Comparison of ENCODE assay signal across 21 cellular contexts in the genomic region with DNA sequence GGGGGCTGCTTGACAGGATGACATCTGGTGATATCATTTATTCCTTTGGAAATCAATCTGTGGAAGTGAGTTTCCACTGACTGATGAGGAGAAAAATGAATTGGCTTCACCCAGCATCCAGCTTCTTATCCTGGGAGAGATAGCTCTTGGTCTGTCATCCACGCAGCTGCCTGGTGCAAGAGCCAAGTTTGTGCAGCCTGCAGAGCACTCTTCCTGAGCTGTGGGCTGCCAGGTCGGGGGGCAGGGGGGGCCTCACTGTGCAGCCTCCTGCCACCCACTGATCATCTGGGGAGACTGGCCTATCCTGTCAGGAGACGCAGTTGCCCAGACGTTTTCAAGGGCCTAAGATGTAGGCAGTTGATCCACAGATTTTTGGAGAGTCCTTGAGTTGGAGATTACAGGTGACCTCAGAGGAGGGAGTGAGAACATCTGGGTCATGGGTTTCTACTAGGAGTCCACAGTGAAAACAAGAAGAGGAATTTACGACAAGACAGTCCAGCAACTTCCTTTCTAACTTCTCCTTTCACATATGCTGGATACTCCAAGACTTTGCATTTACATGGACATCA.
A peak's percentile ranks its signal among the peaks of the same experiment; 100 is the strongest.
DNase-seq lines count a peak whose midpoint lies in the region; ATAC-seq, FAIRE-seq and TF ChIP-seq lines count a peak whose summit lies in the region.
"Had no signal": no experiment of that assay in that cellular context is flagged by ENCODE, and none has a peak within 500 bp of the region (broad histone marks: within the 10 kb centered on the region; RNA-seq: fewer than 3 reads in every experiment).

No MANE protein-coding gene starts in this region.

- H3K4me1 ChIP-seq in OCI-LY3 (ENCODE audit: low read length): peaks cover 7% of the 10 kb centered on the region
- H3K4me1 ChIP-seq in neuronal stem cell (ENCODE audit: control insufficient read depth in 2 of 2, insufficient read depth in 1 of 2, low read depth in 1 of 2, low read length in 2 of 2): peaks cover 10 to 22% of the 10 kb centered on the region in 2 donors
- H3K4me1 ChIP-seq in pancreas: peaks cover 10 to 29% (median 19%) of the 10 kb centered on the region in 3 donors
- H3K4me1 ChIP-seq in ascending aorta: peaks cover under 1 to 15% of the 10 kb centered on the region in 2 donors

- H2BK5ac ChIP-seq in neuronal stem cell (ENCODE audit: low read length): no peak overlapping the region

- H4K8ac ChIP-seq in neuronal stem cell (ENCODE audit: low read depth, low read length): no peak overlapping the region

- no peak for FAIRE-seq in pancreas (lab: Jason Lieb, UNC)
- FAIRE-seq: GM12892, RCC 7860 had no signal

- intact Hi-C loops in pancreas (cut with DNase I) (no loop called here), ascending aorta (cut with DNase I) (no loop called here)

- no peak overlapping the region for H3K14ac ChIP-seq in neuronal stem cell (ENCODE audit: low read length)

- H4K20me1 ChIP-seq in OCI-LY3 (ENCODE audit: insufficient read depth, low read length): no peaks in the 10 kb centered on the region

- no peaks in the 10 kb centered on the region for H3K79me2 ChIP-seq in OCI-LY3 (ENCODE audit: low read length)

- DNase-seq in DMS79 treated with DMSO at 0.1 percent for 48 hours (lab: John Stamatoyannopoulos, UW) (peak; percentile 59), fibroblast of villous mesenchyme (ENCODE audit: low read depth) (peak; percentile 57), neuronal stem cell (ENCODE audit: low spot score) (no peak), pancreas (no peak), ascending aorta (ENCODE audit: low spot score in 2 of 2) (no peak)
- DNase-seq in stimulated activated naive CD4-positive, alpha-beta T cell (lab: John Stamatoyannopoulos, UW): no peak
- DNase-seq: Calu3; CD8-positive, alpha-beta T cell; DMS53; H7; NCI-H1417 treated with DMSO at 0.1 percent for 48 hours; NCI-H1930; NCI-H446 treated with DMSO at 0.1 percent for 48 hours; SIG-M5 had no signal

- H2BK15ac ChIP-seq in neuronal stem cell (ENCODE audit: low read length): no peak overlapping the region

- H3K23ac ChIP-seq in neuronal stem cell (ENCODE audit: low read depth, low read length, poor library complexity): no peak overlapping the region

- H3K4ac ChIP-seq in neuronal stem cell (ENCODE audit: low read length): no peak overlapping the region

- H2BK120ac ChIP-seq in neuronal stem cell (ENCODE audit: low read depth, low read length): no peak overlapping the region

- H3K36me3 ChIP-seq in OCI-LY3 (replicated peaks; ENCODE audit: low read depth, low read length): no peaks in the 10 kb centered on the region
- H3K36me3 ChIP-seq in neuronal stem cell (replicated peaks in 1 of 2; ENCODE audit: control insufficient read depth in 2 of 2, insufficient read depth in 2 of 2, low read length in 2 of 2): no peaks in the 10 kb centered on the region
- no peaks in the 10 kb centered on the region for H3K36me3 ChIP-seq in pancreas
- no peaks in the 10 kb centered on the region for H3K36me3 ChIP-seq in ascending aorta
- H3K36me3 ChIP-seq: BLaER1 treated with 17β-estradiol and CSF1 and Interleukin-3, amounts not matched to agents 10 nM and 100 nM had no signal

- H2AFZ ChIP-seq in OCI-LY3 (ENCODE audit: low read depth, low read length): no peak overlapping the region
- H2AFZ ChIP-seq in neuronal stem cell (ENCODE audit: low read length): no peak overlapping the region

- H2BK12ac ChIP-seq in neuronal stem cell (ENCODE audit: low read length): no peak overlapping the region

- no CpG with 5 or more reads among the region's 5 CpGs for WGBS in neuronal stem cell (ENCODE audit: extremely low coverage in 2 of 2, insufficient read length in 2 of 2, insufficient replicate concordance in 1 of 2), 2 donors
- WGBS in pancreas, 2 donors: 52 to 74% methylated on average over 5 of the region's 5 CpGs

- H3K79me1 ChIP-seq in neuronal stem cell (ENCODE audit: low read depth, low read length): no peaks in the 10 kb centered on the region

- H2AK5ac ChIP-seq in neuronal stem cell (ENCODE audit: low read depth, low read length): no peak overlapping the region

- 0 out of 2 replicates have a peak overlapping the region, but pooled peaks have one; percentile 6 for H3K4me2 ChIP-seq in OCI-LY3 (ENCODE audit: low read length)
- H3K4me2 ChIP-seq in neuronal stem cell (ENCODE audit: insufficient read depth, low read length, poor library complexity, severe bottlenecking): no peak overlapping the region
- H3K4me2 ChIP-seq: KMS-11 had no signal

- H3K4me3 ChIP-seq in OCI-LY3 (ENCODE audit: low read length) (no peak overlapping the region), fibroblast of villous mesenchyme (ENCODE audit: low read depth, low read length) (no peak overlapping the region), neuronal stem cell (ENCODE audit: low read length in 2 of 2) (no peak overlapping the region), pancreas (no peak overlapping the region), ascending aorta (no peak overlapping the region)
- H3K4me3 ChIP-seq: BLaER1 treated with 17β-estradiol and CSF1 and Interleukin-3, amounts not matched to agents 10 nM and 100 nM had no signal

- ATAC-seq in pancreas (no peak), GM19351 (IDR thresholded peaks at IDR 0.05; ENCODE audit: unreplicated experiment) (no peak)
- ATAC-seq: CD8-positive, alpha-beta T cell; SK-N-SH treated with all-trans-retinoic acid at 6 μM for 48 hours had no signal

- H3K27ac ChIP-seq in OCI-LY3 (ENCODE audit: low read length) (no peak overlapping the region), neuronal stem cell (replicated peaks; ENCODE audit: low read length) (no peak overlapping the region), pancreas (no peak overlapping the region), ascending aorta (no peak overlapping the region)
- H3K27ac ChIP-seq: BLaER1 treated with 17β-estradiol and CSF1 and Interleukin-3, amounts not matched to agents 10 nM and 100 nM; KMS-11 had no signal

- TF ChIP-seq CTCF in OCI-LY3 (IDR thresholded peaks at IDR 0.05; ENCODE audit: low read depth, low read length): no peak
- TF ChIP-seq CTCF in fibroblast of villous mesenchyme (IDR thresholded peaks at IDR 0.05; ENCODE audit: insufficient read depth, low read depth, low read length): no peak
- no peak for TF ChIP-seq CTCF in pancreas (IDR thresholded peaks at IDR 0.05)
- no peak for TF ChIP-seq CTCF in ascending aorta (IDR thresholded peaks at IDR 0.05)

- H3K9ac ChIP-seq in OCI-LY3 (ENCODE audit: low read length): no peak overlapping the region
- no peak overlapping the region for H3K9ac ChIP-seq in neuronal stem cell (ENCODE audit: low read depth, low read length, poor library complexity)
- H3K9ac ChIP-seq: BLaER1 treated with 17β-estradiol and CSF1 and Interleukin-3, amounts not matched to agents 10 nM and 100 nM; KMS-11 had no signal

- H3K9me3 ChIP-seq in OCI-LY3 (ENCODE audit: insufficient read depth, low read length) (no peaks in the 10 kb centered on the region), neuronal stem cell (replicated peaks in 1 of 2; ENCODE audit: control insufficient read depth in 2 of 2, insufficient read depth in 1 of 2, low read depth in 1 of 2, low read length in 2 of 2) (no peaks in the 10 kb centered on the region), pancreas (no peaks in the 10 kb centered on the region), ascending aorta (no peaks in the 10 kb centered on the region)
- H3K9me3 ChIP-seq: BLaER1 treated with 17β-estradiol and CSF1 and Interleukin-3, amounts not matched to agents 10 nM and 100 nM had no signal

- H3K27me3 ChIP-seq in OCI-LY3 (ENCODE audit: low read depth, low read length) (peaks cover 47% of the 10 kb centered on the region), neuronal stem cell (ENCODE audit: control insufficient read depth in 3 of 3, insufficient read depth in 3 of 3, low read depth in 1 of 3, low read length in 3 of 3) (no peaks in the 10 kb centered on the region), pancreas (no peaks in the 10 kb centered on the region), ascending aorta (no peaks in the 10 kb centered on the region)

- H4K91ac ChIP-seq in neuronal stem cell (ENCODE audit: low read depth, low read length, poor library complexity): no peak overlapping the region

- H3K18ac ChIP-seq in neuronal stem cell (ENCODE audit: low read length): peak overlapping the region; percentile 21

Comparison
In these comparisons a context has a peak if more than half of its experiments do, and no peak if none do; other contexts are left out.
1. DNase-seq: peak in DMS79 treated with DMSO at 0.1 percent for 48 hours (single experiment) and fibroblast of villous mesenchyme (single experiment); none in neuronal stem cell (single experiment), pancreas (0 of 6), stimulated activated naive CD4-positive, alpha-beta T cell (0 of 6) and ascending aorta (0 of 2).